ENCODE assay signal across 2 cellular contexts in the genomic region with DNA sequence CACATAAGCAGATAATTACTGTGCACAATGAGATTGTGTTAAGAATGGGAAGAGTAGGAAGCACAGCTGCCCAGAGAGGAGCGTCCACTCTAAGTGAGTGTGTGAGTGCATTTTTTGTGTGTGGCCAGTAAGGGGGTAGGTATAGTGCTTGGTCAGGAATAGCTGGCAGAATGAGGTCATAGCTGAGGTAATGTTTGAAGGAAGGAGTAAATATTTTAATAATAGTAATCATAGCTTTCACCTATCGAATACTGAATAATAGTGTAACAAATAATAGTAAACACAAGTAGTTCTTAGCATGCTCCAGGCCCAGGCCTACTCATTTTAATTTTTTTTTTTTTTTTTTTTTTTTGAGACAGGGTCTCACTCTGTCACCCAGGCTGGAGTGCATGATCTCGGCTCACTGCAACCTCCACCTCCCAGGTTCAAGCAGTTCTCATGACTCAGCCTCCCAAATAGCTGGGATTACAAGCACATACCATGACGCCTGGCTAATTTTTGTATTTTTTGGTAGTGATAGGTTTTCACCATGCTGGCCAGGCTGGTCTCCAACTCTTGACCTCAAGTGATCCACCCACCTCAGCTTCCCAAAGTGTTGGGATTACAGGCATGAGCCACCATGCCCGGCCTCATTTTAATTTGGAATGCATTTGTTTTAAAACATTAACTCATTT. TPM values are rescaled to one million over a fixed set of nuclear protein-coding genes. Genes with fewer than 3 reads are reported as not detected.
"Had no signal": no experiment of that assay in that cellular context is flagged by ENCODE, and none has a peak within 500 bp of the region (broad histone marks: within the 10 kb centered on the region; RNA-seq: fewer than 3 reads in every experiment).

No MANE protein-coding gene starts in this region.

RNA-seq across cellular contexts. Expression of a gene that starts 49.0 kb away (rescaled TPM):
- total RNA-seq: natural killer cell, osteoblast had no signal
